7 cellular contexts compared by ENCODE assay signal in the genomic region with DNA sequence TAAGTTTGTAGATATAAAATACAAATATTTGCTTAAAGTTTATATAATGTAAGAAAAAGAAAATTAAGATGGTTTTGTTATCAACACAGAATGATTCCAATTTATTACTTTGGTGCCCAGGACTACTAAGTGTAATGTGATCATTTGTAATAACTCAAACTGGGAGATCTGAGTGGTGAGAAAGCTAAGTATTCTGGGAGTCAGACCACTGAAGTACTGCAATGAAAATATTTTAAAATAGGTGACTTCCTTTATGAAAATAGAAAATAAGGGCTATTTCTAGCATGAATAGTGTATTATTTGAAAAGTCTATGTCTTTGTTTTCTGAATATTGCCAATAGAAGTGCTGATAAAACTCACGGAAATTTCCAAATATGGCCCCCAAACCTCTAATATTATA.
"Had no signal": no experiment of that assay in that cellular context is flagged by ENCODE, and none has a peak within 500 bp of the region (broad histone marks: within the 10 kb centered on the region; RNA-seq: fewer than 3 reads in every experiment).

No MANE protein-coding gene starts in this region.

- DNase-seq: H9, HCEC 1CT, KBM-7 had no signal

- H3K27ac ChIP-seq: HL-60, KMS-11 had no signal

- H3K4me3 ChIP-seq: GM23338 had no signal

- H3K9ac ChIP-seq: KMS-11 had no signal

- H3K4me2 ChIP-seq: GM23338, KMS-11 had no signal

- H2AFZ ChIP-seq: GM23338 had no signal

- ATAC-seq: GM23338, HepG2 had no signal
